Comparison of ENCODE assay signal across 1 cellular context in the genomic region with DNA sequence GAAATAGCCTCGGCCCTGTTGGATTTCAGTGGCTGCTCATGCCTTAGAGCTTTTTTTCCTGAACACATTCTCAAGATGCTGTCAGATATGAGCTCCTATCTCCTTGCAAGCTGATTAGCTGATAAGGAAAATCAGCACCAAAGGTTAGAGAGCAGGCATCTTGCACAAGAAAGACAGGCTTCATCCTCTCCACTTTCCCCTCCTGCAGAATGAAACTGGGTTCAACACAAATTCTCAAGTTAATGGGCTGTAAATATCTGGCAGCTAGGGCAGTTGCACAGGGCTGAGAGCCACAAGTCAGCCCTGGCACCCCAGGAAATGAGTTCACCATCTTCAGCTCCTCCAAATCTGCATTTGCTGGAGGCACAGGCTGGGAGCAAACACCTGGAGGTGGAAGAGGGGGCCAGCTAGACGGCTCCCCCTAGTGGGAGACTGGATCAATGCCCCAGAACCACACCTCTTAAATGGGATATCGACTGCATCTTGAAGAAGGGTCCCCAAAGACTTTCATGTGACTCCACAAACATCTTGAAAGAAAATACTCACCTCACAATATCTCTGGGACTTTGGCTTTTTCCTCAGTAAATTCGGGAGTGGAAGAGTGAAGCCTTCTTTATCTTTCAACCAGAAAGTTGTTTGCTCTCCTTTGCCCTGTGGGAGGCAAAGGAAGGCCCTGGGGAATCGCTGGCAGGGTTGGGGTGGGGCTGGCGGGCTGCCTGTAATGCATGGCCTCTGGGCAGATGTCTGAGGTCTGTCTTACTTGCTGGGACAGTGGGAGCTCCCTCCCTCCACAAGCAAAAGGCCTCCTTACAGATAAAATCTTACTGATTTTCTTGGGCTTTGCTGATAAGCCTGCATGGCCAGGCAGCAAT.
TF ChIP-seq lines count a peak whose summit lies in the region.

No MANE protein-coding gene starts in this region.

TF ChIP-seq in HepG2, 621 proteins besides CTCF, POLR2A, EP300 and RAD21 (continued from another document):
- TF ChIP-seq ZNF34 (CRISPR knock-in tag; IDR thresholded peaks at IDR 0.05; ENCODE audit: borderline replicate concordance) (peak; percentile 63; the same call in 1 of the 2 replicates), NR2F6 (IDR thresholded peaks at IDR 0.05) (peak; percentile 41; the same call in 1 of the 2 replicates), NR2F6 (CRISPR knock-in tag; IDR thresholded peaks at IDR 0.05) (0 out of 2 replicates have a peak, but pooled peaks have one; percentile 24), SUZ12 (IDR thresholded peaks at IDR 0.05; ENCODE audit: low read depth, low read length) (no peak), EED (CRISPR knock-in tag; IDR thresholded peaks at IDR 0.05) (no peak), CHD2 (IDR thresholded peaks at IDR 0.05; ENCODE audit: low read depth, low read length) (no peak), BORCS8-MEF2B (CRISPR knock-in tag; IDR thresholded peaks at IDR 0.05) (0 out of 2 replicates have a peak, but pooled peaks have one; percentile 33), ZNF251 (CRISPR knock-in tag; IDR thresholded peaks at IDR 0.05) (no peak), SOX13 (IDR thresholded peaks at IDR 0.05) (no peak), SOX13 (CRISPR knock-in tag; conservative IDR thresholded peaks at IDR 0.05 in 1 of 2, IDR thresholded peaks at IDR 0.05 in 1 of 2) (peak in 1 of 2 experiments; percentile 30; a peak in 1 of 4 replicates), BHLHE40 (IDR thresholded peaks at IDR 0.05; ENCODE audit: low read length) (0 out of 2 replicates have a peak, but pooled peaks have one; percentile 24), SIX1 (CRISPR knock-in tag; IDR thresholded peaks at IDR 0.05; ENCODE audit: borderline replicate concordance) (peak; percentile 52), DPF2 (CRISPR knock-in tag; IDR thresholded peaks at IDR 0.05; ENCODE audit: borderline replicate concordance, low read depth) (0 out of 2 replicates have a peak, but pooled peaks have one; percentile 23), THAP11 (CRISPR knock-in tag; IDR thresholded peaks at IDR 0.05) (0 out of 2 replicates have a peak, but pooled peaks have one; percentile 19), CC2D1A (CRISPR knock-in tag; IDR thresholded peaks at IDR 0.05) (peak; percentile 71; the same call in 1 of the 2 replicates), KLF12 (CRISPR knock-in tag; IDR thresholded peaks at IDR 0.05; ENCODE audit: borderline replicate concordance) (peak; percentile 30; the same call in 1 of the 2 replicates), ZMYM3 (CRISPR knock-in tag; IDR thresholded peaks at IDR 0.05) (0 out of 2 replicates have a peak, but pooled peaks have one; percentile 30), KDM3A (CRISPR knock-in tag; IDR thresholded peaks at IDR 0.05; ENCODE audit: low read depth) (no peak), TSC22D2 (CRISPR knock-in tag; IDR thresholded peaks at IDR 0.05; ENCODE audit: borderline replicate concordance) (peak; percentile 42; the same call in 1 of the 2 replicates), NRL (CRISPR knock-in tag; IDR thresholded peaks at IDR 0.05; ENCODE audit: borderline replicate concordance) (no peak), SOX6 (IDR thresholded peaks at IDR 0.05) (no peak), SOX6 (CRISPR knock-in tag; IDR thresholded peaks at IDR 0.05) (peak; percentile 44; the same call in 1 of the 2 replicates), SALL1 (CRISPR knock-in tag; IDR thresholded peaks at IDR 0.05) (peak; percentile 85), ASH2L (IDR thresholded peaks at IDR 0.05; ENCODE audit: insufficient read length, low read depth, low read length) (peak; percentile 38), KMT2A (CRISPR knock-in tag; IDR thresholded peaks at IDR 0.05) (peak; percentile 61; the same call in 1 of the 2 replicates), TBX2 (CRISPR knock-in tag; IDR thresholded peaks at IDR 0.05; ENCODE audit: borderline replicate concordance) (0 out of 2 replicates have a peak, but pooled peaks have one; percentile 36), MED13 (CRISPR knock-in tag; IDR thresholded peaks at IDR 0.05) (0 out of 2 replicates have a peak, but pooled peaks have one; percentile 23), ZNF761 (CRISPR knock-in tag; conservative IDR thresholded peaks at IDR 0.05) (0 out of 2 replicates have a peak, but pooled peaks have one; percentile 32), TRIM24 (CRISPR knock-in tag; IDR thresholded peaks at IDR 0.05) (no peak), ZNF782 (CRISPR knock-in tag; IDR thresholded peaks at IDR 0.05; ENCODE audit: borderline replicate concordance) (0 out of 2 replicates have a peak, but pooled peaks have one; percentile 29), KDM1A (CRISPR knock-in tag; IDR thresholded peaks at IDR 0.05) (no peak), ZNF724P (CRISPR knock-in tag; IDR thresholded peaks at IDR 0.05; ENCODE audit: borderline replicate concordance) (0 out of 2 replicates have a peak, but pooled peaks have one; percentile 57), ZNF431 (CRISPR knock-in tag; IDR thresholded peaks at IDR 0.05; ENCODE audit: borderline replicate concordance, low read depth) (no peak), NCOA2 (CRISPR knock-in tag; IDR thresholded peaks at IDR 0.05) (peak; percentile 49; the same call in 1 of the 2 replicates), KDM4B (CRISPR knock-in tag; IDR thresholded peaks at IDR 0.05) (0 out of 2 replicates have a peak, but pooled peaks have one; percentile 25), ZFX (CRISPR knock-in tag; IDR thresholded peaks at IDR 0.05; ENCODE audit: low read depth) (peak; percentile 28; the same call in 1 of the 2 replicates), HOXA5 (CRISPR knock-in tag; IDR thresholded peaks at IDR 0.05) (0 out of 2 replicates have a peak, but pooled peaks have one; percentile 12), ZSCAN20 (CRISPR knock-in tag; IDR thresholded peaks at IDR 0.05; ENCODE audit: borderline replicate concordance) (0 out of 2 replicates have a peak, but pooled peaks have one; percentile 40), RAD51 (IDR thresholded peaks at IDR 0.05; ENCODE audit: borderline replicate concordance) (no peak), TBP (CRISPR knock-in tag; IDR thresholded peaks at IDR 0.05) (no peak)
- TF ChIP-seq, protein P1, sequence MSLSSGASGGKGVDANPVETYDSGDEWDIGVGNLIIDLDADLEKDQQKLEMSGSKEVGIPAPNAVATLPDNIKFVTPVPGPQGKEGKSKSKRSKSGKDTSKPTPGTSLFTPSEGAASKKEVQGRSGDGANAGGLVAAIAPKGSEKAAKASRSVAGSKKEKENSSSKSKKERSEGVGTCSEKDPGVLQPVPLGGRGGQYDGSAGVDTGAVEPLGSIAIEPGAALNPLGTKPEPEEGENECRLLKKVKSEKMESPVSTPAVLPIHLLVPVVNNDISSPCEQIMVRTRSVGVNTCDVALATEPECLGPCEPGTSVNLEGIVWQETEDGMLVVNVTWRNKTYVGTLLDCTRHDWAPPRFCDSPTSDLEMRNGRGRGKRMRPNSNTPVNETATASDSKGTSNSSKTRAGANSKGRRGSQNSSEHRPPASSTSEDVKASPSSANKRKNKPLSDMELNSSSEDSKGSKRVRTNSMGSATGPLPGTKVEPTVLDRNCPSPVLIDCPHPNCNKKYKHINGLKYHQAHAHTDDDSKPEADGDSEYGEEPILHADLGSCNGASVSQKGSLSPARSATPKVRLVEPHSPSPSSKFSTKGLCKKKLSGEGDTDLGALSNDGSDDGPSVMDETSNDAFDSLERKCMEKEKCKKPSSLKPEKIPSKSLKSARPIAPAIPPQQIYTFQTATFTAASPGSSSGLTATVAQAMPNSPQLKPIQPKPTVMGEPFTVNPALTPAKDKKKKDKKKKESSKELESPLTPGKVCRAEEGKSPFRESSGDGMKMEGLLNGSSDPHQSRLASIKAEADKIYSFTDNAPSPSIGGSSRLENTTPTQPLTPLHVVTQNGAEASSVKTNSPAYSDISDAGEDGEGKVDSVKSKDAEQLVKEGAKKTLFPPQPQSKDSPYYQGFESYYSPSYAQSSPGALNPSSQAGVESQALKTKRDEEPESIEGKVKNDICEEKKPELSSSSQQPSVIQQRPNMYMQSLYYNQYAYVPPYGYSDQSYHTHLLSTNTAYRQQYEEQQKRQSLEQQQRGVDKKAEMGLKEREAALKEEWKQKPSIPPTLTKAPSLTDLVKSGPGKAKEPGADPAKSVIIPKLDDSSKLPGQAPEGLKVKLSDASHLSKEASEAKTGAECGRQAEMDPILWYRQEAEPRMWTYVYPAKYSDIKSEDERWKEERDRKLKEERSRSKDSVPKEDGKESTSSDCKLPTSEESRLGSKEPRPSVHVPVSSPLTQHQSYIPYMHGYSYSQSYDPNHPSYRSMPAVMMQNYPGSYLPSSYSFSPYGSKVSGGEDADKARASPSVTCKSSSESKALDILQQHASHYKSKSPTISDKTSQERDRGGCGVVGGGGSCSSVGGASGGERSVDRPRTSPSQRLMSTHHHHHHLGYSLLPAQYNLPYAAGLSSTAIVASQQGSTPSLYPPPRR (CRISPR knock-in tag; IDR thresholded peaks at IDR 0.05; ENCODE audit: borderline replicate concordance): peak; percentile 17; the same call in 1 of the 2 replicates
- TF ChIP-seq, protein P2, sequence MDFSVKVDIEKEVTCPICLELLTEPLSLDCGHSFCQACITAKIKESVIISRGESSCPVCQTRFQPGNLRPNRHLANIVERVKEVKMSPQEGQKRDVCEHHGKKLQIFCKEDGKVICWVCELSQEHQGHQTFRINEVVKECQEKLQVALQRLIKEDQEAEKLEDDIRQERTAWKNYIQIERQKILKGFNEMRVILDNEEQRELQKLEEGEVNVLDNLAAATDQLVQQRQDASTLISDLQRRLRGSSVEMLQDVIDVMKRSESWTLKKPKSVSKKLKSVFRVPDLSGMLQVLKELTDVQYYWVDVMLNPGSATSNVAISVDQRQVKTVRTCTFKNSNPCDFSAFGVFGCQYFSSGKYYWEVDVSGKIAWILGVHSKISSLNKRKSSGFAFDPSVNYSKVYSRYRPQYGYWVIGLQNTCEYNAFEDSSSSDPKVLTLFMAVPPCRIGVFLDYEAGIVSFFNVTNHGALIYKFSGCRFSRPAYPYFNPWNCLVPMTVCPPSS (IDR thresholded peaks at IDR 0.05): no peak
- TF ChIP-seq, protein P3, sequence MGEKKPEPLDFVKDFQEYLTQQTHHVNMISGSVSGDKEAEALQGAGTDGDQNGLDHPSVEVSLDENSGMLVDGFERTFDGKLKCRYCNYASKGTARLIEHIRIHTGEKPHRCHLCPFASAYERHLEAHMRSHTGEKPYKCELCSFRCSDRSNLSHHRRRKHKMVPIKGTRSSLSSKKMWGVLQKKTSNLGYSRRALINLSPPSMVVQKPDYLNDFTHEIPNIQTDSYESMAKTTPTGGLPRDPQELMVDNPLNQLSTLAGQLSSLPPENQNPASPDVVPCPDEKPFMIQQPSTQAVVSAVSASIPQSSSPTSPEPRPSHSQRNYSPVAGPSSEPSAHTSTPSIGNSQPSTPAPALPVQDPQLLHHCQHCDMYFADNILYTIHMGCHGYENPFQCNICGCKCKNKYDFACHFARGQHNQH (CRISPR knock-in tag; IDR thresholded peaks at IDR 0.05): 0 out of 2 replicates have a peak, but pooled peaks have one; percentile 31
- TF ChIP-seq, protein P4, sequence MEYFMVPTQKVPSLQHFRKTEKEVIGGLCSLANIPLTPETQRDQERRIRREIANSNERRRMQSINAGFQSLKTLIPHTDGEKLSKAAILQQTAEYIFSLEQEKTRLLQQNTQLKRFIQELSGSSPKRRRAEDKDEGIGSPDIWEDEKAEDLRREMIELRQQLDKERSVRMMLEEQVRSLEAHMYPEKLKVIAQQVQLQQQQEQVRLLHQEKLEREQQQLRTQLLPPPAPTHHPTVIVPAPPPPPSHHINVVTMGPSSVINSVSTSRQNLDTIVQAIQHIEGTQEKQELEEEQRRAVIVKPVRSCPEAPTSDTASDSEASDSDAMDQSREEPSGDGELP (IDR thresholded peaks at IDR 0.05; ENCODE audit: borderline replicate concordance, low read depth): peak; percentile 48; the same call in 1 of the 2 replicates
- TF ChIP-seq, protein P5, sequence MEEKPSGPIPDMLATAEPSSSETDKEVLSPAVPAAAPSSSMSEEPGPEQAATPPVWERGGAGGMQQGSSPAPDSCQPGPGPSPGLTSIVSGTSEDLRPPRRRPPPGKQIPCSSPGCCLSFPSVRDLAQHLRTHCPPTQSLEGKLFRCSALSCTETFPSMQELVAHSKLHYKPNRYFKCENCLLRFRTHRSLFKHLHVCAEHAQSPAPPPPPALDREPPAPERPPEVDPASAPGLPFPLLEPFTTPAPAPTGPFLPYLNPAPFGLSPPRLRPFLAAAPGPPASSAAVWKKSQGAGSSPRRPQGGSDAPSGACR (CRISPR knock-in tag; IDR thresholded peaks at IDR 0.05): no peak
- TF ChIP-seq, protein P6, sequence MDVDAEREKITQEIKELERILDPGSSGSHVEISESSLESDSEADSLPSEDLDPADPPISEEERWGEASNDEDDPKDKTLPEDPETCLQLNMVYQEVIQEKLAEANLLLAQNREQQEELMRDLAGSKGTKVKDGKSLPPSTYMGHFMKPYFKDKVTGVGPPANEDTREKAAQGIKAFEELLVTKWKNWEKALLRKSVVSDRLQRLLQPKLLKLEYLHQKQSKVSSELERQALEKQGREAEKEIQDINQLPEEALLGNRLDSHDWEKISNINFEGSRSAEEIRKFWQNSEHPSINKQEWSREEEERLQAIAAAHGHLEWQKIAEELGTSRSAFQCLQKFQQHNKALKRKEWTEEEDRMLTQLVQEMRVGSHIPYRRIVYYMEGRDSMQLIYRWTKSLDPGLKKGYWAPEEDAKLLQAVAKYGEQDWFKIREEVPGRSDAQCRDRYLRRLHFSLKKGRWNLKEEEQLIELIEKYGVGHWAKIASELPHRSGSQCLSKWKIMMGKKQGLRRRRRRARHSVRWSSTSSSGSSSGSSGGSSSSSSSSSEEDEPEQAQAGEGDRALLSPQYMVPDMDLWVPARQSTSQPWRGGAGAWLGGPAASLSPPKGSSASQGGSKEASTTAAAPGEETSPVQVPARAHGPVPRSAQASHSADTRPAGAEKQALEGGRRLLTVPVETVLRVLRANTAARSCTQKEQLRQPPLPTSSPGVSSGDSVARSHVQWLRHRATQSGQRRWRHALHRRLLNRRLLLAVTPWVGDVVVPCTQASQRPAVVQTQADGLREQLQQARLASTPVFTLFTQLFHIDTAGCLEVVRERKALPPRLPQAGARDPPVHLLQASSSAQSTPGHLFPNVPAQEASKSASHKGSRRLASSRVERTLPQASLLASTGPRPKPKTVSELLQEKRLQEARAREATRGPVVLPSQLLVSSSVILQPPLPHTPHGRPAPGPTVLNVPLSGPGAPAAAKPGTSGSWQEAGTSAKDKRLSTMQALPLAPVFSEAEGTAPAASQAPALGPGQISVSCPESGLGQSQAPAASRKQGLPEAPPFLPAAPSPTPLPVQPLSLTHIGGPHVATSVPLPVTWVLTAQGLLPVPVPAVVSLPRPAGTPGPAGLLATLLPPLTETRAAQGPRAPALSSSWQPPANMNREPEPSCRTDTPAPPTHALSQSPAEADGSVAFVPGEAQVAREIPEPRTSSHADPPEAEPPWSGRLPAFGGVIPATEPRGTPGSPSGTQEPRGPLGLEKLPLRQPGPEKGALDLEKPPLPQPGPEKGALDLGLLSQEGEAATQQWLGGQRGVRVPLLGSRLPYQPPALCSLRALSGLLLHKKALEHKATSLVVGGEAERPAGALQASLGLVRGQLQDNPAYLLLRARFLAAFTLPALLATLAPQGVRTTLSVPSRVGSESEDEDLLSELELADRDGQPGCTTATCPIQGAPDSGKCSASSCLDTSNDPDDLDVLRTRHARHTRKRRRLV (CRISPR knock-in tag; IDR thresholded peaks at IDR 0.05): no peak
- TF ChIP-seq, protein P7, sequence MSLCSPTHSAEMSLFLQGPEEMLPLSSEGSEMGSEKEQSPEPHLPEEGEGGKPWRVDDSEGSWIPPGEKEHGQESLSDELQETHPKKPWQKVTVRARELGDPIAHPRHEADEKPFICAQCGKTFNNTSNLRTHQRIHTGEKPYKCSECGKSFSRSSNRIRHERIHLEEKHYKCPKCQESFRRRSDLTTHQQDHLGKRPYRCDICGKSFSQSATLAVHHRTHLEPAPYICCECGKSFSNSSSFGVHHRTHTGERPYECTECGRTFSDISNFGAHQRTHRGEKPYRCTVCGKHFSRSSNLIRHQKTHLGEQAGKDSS (CRISPR knock-in tag; IDR thresholded peaks at IDR 0.05; ENCODE audit: borderline replicate concordance, low read depth): peak; percentile 77; the same call in 1 of the 2 replicates
